ENCODE assay signal across 1 cellular context in genomic region chr1:29177022-29177705, GRCh38.
TF ChIP-seq lines count a peak whose summit lies in the region.

No MANE protein-coding gene starts in this region.

TF ChIP-seq in K562, 482 proteins besides CTCF, POLR2A, EP300 and RAD21:
- no peak for TF ChIP-seq ADNP (tag; IDR thresholded peaks at IDR 0.05)
- no peak for TF ChIP-seq NR2C1 (IDR thresholded peaks at IDR 0.05)
- no peak for TF ChIP-seq NR2C1 (tag; IDR thresholded peaks at IDR 0.05)
- peak; percentile 24 for TF ChIP-seq RBM22 (IDR thresholded peaks at IDR 0.05; ENCODE audit: low read depth, low read length, poor library complexity, severe bottlenecking)
- peak; percentile 51; the same call in 1 of the 2 replicates for TF ChIP-seq RBFOX2 (IDR thresholded peaks at IDR 0.05; ENCODE audit: low read depth, low read length)
- TF ChIP-seq PRDM10 (IDR thresholded peaks at IDR 0.05; ENCODE audit: partially characterized antibody), result no peak
- no peak for TF ChIP-seq ZBTB17 (CRISPR knock-in tag; IDR thresholded peaks at IDR 0.05)
- peak; percentile 50 for TF ChIP-seq ZNF592 (IDR thresholded peaks at IDR 0.05)
- TF ChIP-seq MTA2 (IDR thresholded peaks at IDR 0.05; ENCODE audit: low read depth), result no peak
- TF ChIP-seq SUPT5H (IDR thresholded peaks at IDR 0.05), result peak; percentile 20; the same call in 1 of the 2 replicates
- no peak for TF ChIP-seq ZNF239 (CRISPR knock-in tag; IDR thresholded peaks at IDR 0.05)
- no peak for TF ChIP-seq SPI1 (IDR thresholded peaks at IDR 0.05; ENCODE audit: borderline replicate concordance, low read depth, low read length)
TF ChIP-seq in K562: peak in this region for 4.
